In genomic region chr5:132138260-132138659, GRCh38 we compare ENCODE assay signal across 25 cellular contexts.
A peak's percentile ranks its signal among the peaks of the same experiment; 100 is the strongest.
DNase-seq lines count a peak whose midpoint lies in the region; ATAC-seq and TF ChIP-seq lines count a peak whose summit lies in the region.
"Had no signal": no experiment of that assay in that cellular context is flagged by ENCODE, and none has a peak within 500 bp of the region (broad histone marks: within the 10 kb centered on the region; RNA-seq: fewer than 3 reads in every experiment).

No MANE protein-coding gene starts in this region.

- CTCF ChIA-PET in CD4-positive, alpha-beta T cell (lab: Charles Lee) = no interaction called here

- H3K4me3 ChIP-seq in AG10803 (ENCODE audit: low read length) (no peak overlapping the region), cardiac fibroblast (replicated peaks in 1 of 2; ENCODE audit: low read depth in 2 of 2, low read length in 2 of 2) (no peak overlapping the region), foreskin fibroblast (ENCODE audit: low read depth in 1 of 2, low read length in 2 of 2) (no peak overlapping the region)
- H3K4me3 ChIP-seq: BLaER1, HAP-1, ovary, stomach, transverse colon had no signal

- H3K36me3 Mint-ChIP-seq in activated CD4-positive, alpha-beta T cell treated with anti-CD3 and anti-CD28 coated beads, Interleukin-2, amount 10 ng/mL, durations not matched to agents 24 days and 14 days (ENCODE audit: low read depth) = peaks cover 10% of the 10 kb centered on the region
- H3K36me3 Mint-ChIP-seq in CD4-positive, alpha-beta T cell (ENCODE audit: low read depth) = no peaks in the 10 kb centered on the region

- peaks cover 39% of the 10 kb centered on the region for H3K27me3 Mint-ChIP-seq in activated CD4-positive, alpha-beta T cell treated with anti-CD3 and anti-CD28 coated beads, Interleukin-2, amount 10 ng/mL, durations not matched to agents 24 days and 14 days
- H3K27me3 Mint-ChIP-seq in CD4-positive, alpha-beta T cell = peaks cover 39% of the 10 kb centered on the region

- H3K27ac Mint-ChIP-seq in activated CD4-positive, alpha-beta T cell treated with anti-CD3 and anti-CD28 coated beads, Interleukin-2, amount 10 ng/mL, durations not matched to agents 24 days and 14 days = no peak overlapping the region
- H3K27ac Mint-ChIP-seq in CD4-positive, alpha-beta T cell = no peak overlapping the region
- H3K27ac Mint-ChIP-seq: activated CD8-positive, alpha-beta T cell treated with anti-CD3 and anti-CD28 coated beads for 36 hours; natural killer cell treated with Interleukin-12 subunit alpha and Interleukin-12 subunit beta and Interleukin-15 and Interleukin-18, amount 100 ng/mL, for 72 hours had no signal

- H3K9me3 Mint-ChIP-seq in activated CD4-positive, alpha-beta T cell treated with anti-CD3 and anti-CD28 coated beads, Interleukin-2, amount 10 ng/mL, durations not matched to agents 24 days and 14 days = peaks cover 28% of the 10 kb centered on the region
- H3K9me3 Mint-ChIP-seq in CD4-positive, alpha-beta T cell = peaks cover 14% of the 10 kb centered on the region

- no peak for ATAC-seq in CD4-positive, alpha-beta T cell (ENCODE audit: poor library complexity)
- ATAC-seq in HG03439 (IDR thresholded peaks at IDR 0.05; ENCODE audit: unreplicated experiment) = no peak
- ATAC-seq: activated CD8-positive, alpha-beta T cell treated with anti-CD3 and anti-CD28 coated beads for 36 hours; left lobe of liver; natural killer cell treated with Interleukin-12 subunit alpha and Interleukin-12 subunit beta and Interleukin-15 and Interleukin-18, amount 100 ng/mL, for 72 hours had no signal

- peaks cover 18% of the 10 kb centered on the region for H3K4me1 Mint-ChIP-seq in activated CD4-positive, alpha-beta T cell treated with anti-CD3 and anti-CD28 coated beads, Interleukin-2, amount 10 ng/mL, durations not matched to agents 24 days and 14 days
- H3K4me1 Mint-ChIP-seq in CD4-positive, alpha-beta T cell (ENCODE audit: low read depth) = no peaks in the 10 kb centered on the region

- intact Hi-C loops in activated CD4-positive, alpha-beta T cell treated with anti-CD3 and anti-CD28 coated beads, Interleukin-2, amount 10 ng/mL, durations not matched to agents 24 days and 14 days (cut with micrococcal nuclease) = no loop called here
- intact Hi-C loops in CD4-positive, alpha-beta T cell (cut with DNase I, micrococcal nuclease) = no loop called here

- no peak overlapping the region for H3K4me3 Mint-ChIP-seq in activated CD4-positive, alpha-beta T cell treated with anti-CD3 and anti-CD28 coated beads, Interleukin-2, amount 10 ng/mL, durations not matched to agents 24 days and 14 days
- H3K4me3 Mint-ChIP-seq in CD4-positive, alpha-beta T cell = no peak overlapping the region
- H3K4me3 Mint-ChIP-seq: activated CD8-positive, alpha-beta T cell treated with anti-CD3 and anti-CD28 coated beads for 36 hours; natural killer cell treated with Interleukin-12 subunit alpha and Interleukin-12 subunit beta and Interleukin-15 and Interleukin-18, amount 100 ng/mL, for 72 hours had no signal

- H3K27me3 ChIP-seq in CD4-positive, alpha-beta T cell (ENCODE audit: control insufficient read depth, insufficient read depth, low read length) = no peaks in the 10 kb centered on the region
- H3K27me3 ChIP-seq: BLaER1, ovary, transverse colon had no signal

- H3K9me3 ChIP-seq in CD4-positive, alpha-beta T cell (ENCODE audit: control insufficient read depth, low read length) = peaks cover 4% of the 10 kb centered on the region
- H3K9me3 ChIP-seq: HAP-1, ovary had no signal

- POLR2A ChIA-PET in CD4-positive, alpha-beta T cell (lab: Charles Lee) = no interaction called here

- DNase-seq in AG10803 (ENCODE audit: low read depth) (peak; percentile 40), HCEC 1CT (peak; percentile 92), cardiac fibroblast (ENCODE audit: low read depth in 2 of 2) (peak; percentile 66 to 88), foreskin fibroblast (peak; percentile 59 to 73), SW 1271 (lab: John Stamatoyannopoulos, UW) (no peak)
- no peak for DNase-seq in activated CD4-positive, alpha-beta T cell treated with anti-CD3 and anti-CD28 coated beads, Interleukin-2, amount 10 ng/mL, durations not matched to agents 24 days and 14 days
- no peak for DNase-seq in CD4-positive, alpha-beta T cell
- DNase-seq: activated CD4-positive, CD25-positive, alpha-beta regulatory T cell; activated CD8-positive, alpha-beta T cell treated with anti-CD3 and anti-CD28 coated beads for 36 hours; amygdala; effector CD4-positive, alpha-beta T cell; KBM-7; MV-4-11; NCI-H1694; NCI-H2171 treated with DMSO at 0.1 percent for 48 hours; NCI-H526 treated with DMSO at 0.1 percent for 48 hours; ovary; stomach; T-helper 9 cell; transverse colon had no signal

- H3K27ac ChIP-seq in CD4-positive, alpha-beta T cell (ENCODE audit: low read depth, low read length) = no peak overlapping the region
- H3K27ac ChIP-seq: BLaER1, ovary, stomach, transverse colon had no signal

- TF ChIP-seq CTCF in AG10803 (conservative IDR thresholded peaks at IDR 0.05; ENCODE audit: low read length) (no peak), cardiac fibroblast (IDR thresholded peaks at IDR 0.05; ENCODE audit: low read depth, low read length) (no peak), foreskin fibroblast (IDR thresholded peaks at IDR 0.05; ENCODE audit: low read depth, low read length) (no peak)
- TF ChIP-seq CTCF in CD4-positive, alpha-beta T cell (IDR thresholded peaks at IDR 0.05) = no peak

Comparison
In these comparisons a context has a peak if more than half of its experiments do, and no peak if none do; other contexts are left out.
1. DNase-seq: peak in AG10803 (single experiment), HCEC 1CT (single experiment), cardiac fibroblast (2 of 2) and foreskin fibroblast (2 of 2); none in SW 1271 (0 of 2), activated CD4-positive, alpha-beta T cell treated with anti-CD3 and anti-CD28 coated beads, Interleukin-2, amount 10 ng/mL, durations not matched to agents 24 days and 14 days (single experiment) and CD4-positive, alpha-beta T cell (0 of 10).